9 cellular contexts compared by ENCODE assay signal in the genomic region with DNA sequence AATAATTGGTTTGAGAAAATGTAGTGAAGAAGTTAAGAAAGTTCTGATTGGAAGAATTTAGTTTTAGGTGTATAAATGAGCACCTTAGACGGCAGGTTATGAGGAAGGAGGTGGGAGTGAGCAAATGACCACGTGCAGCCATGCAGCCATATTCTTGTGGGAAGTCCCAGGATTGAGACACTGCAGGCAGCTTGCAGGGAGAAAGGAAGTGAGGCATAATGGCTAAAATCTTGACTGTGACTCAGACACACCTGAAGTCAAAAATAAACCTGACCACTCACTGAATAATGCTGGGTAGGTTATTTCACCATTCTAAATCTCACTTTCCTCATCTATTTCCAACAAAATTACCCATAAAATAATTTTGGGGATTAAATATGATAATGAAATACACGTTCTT. TPM values are rescaled to one million over a fixed set of nuclear protein-coding genes. Genes with fewer than 3 reads are reported as not detected.
DNase-seq lines count a peak whose midpoint lies in the region; ATAC-seq lines count a peak whose summit lies in the region.
"Had no signal": no experiment of that assay in that cellular context is flagged by ENCODE, and none has a peak within 500 bp of the region (broad histone marks: within the 10 kb centered on the region; RNA-seq: fewer than 3 reads in every experiment).

No MANE protein-coding gene starts in this region.

- ATAC-seq in GM21381 (IDR thresholded peaks at IDR 0.05; ENCODE audit: unreplicated experiment) (peak; percentile 59), HG03520 (IDR thresholded peaks at IDR 0.05; ENCODE audit: unreplicated experiment) (peak; percentile 44)
- ATAC-seq in effector memory CD8-positive, alpha-beta T cell (replicated peaks), result peak; percentile 29

- DNase-seq in CD4-positive, alpha-beta memory T cell, result no peak
- DNase-seq in effector memory CD8-positive, alpha-beta T cell, result no peak
- DNase-seq in SIG-M5 (lab: John Stamatoyannopoulos, UW) (no peak), HuH-7.5 (ENCODE audit: low spot score) (no peak), SHP77 (lab: John Stamatoyannopoulos, UW) (no peak), islet precursor cell (no peak)

- POLR2A ChIA-PET in CD4-positive, alpha-beta memory T cell (lab: Charles Lee; ENCODE audit: partially characterized antibody), result interaction anchor here (1.3 kb wide), 1 partner anchor 17 kb away, joined by 6 read pairs; the partner anchor contains the start of gene DSE

- H3K27me3 Mint-ChIP-seq in CD4-positive, alpha-beta memory T cell, result no peaks in the 10 kb centered on the region
- H3K27me3 Mint-ChIP-seq in effector memory CD8-positive, alpha-beta T cell, result peaks cover 0 to 20% of the 10 kb centered on the region in 2 donors

- no peak overlapping the region for H3K4me3 Mint-ChIP-seq in CD4-positive, alpha-beta memory T cell
- no peak overlapping the region for H3K4me3 Mint-ChIP-seq in effector memory CD8-positive, alpha-beta T cell
- H3K4me3 Mint-ChIP-seq: activated naive CD8-positive, alpha-beta T cell had no signal

- peaks cover 28% of the 10 kb centered on the region for H3K4me1 ChIP-seq in CD4-positive, alpha-beta memory T cell (ENCODE audit: insufficient read depth, low read length)

- no peak overlapping the region for H3K27ac ChIP-seq in CD4-positive, alpha-beta memory T cell (ENCODE audit: low read depth, low read length)

- H3K4me3 ChIP-seq in CD4-positive, alpha-beta memory T cell (ENCODE audit: low read length in 2 of 2), result no peak overlapping the region

- H3K4me1 Mint-ChIP-seq in CD4-positive, alpha-beta memory T cell, result peaks cover 25 to 42% (median 30%) of the 10 kb centered on the region in 4 donors
- peaks cover 9 to 13% of the 10 kb centered on the region in 2 donors for H3K4me1 Mint-ChIP-seq in effector memory CD8-positive, alpha-beta T cell (ENCODE audit: low read depth in 2 of 2)

- no peaks in the 10 kb centered on the region for H3K27me3 ChIP-seq in CD4-positive, alpha-beta memory T cell (ENCODE audit: insufficient read depth, low read length)

- no peaks in the 10 kb centered on the region for H3K36me3 Mint-ChIP-seq in CD4-positive, alpha-beta memory T cell
- no peaks in the 10 kb centered on the region for H3K36me3 Mint-ChIP-seq in effector memory CD8-positive, alpha-beta T cell (ENCODE audit: insufficient read depth)
- H3K36me3 Mint-ChIP-seq: activated naive CD8-positive, alpha-beta T cell had no signal

- H3K36me3 ChIP-seq in CD4-positive, alpha-beta memory T cell (ENCODE audit: insufficient read depth, low read length), result no peaks in the 10 kb centered on the region

- H3K9me3 ChIP-seq in CD4-positive, alpha-beta memory T cell (ENCODE audit: control insufficient read depth in 1 of 2, low read length in 2 of 2), result no peaks in the 10 kb centered on the region

- intact Hi-C loops in CD4-positive, alpha-beta memory T cell (cut with micrococcal nuclease), result no loop called here

- CTCF ChIA-PET in CD4-positive, alpha-beta memory T cell (lab: Charles Lee; ENCODE audit: partially characterized antibody), result no interaction called here

- no peaks in the 10 kb centered on the region for H3K9me3 Mint-ChIP-seq in CD4-positive, alpha-beta memory T cell
- H3K9me3 Mint-ChIP-seq in effector memory CD8-positive, alpha-beta T cell, result no peaks in the 10 kb centered on the region

- peak overlapping the region in 6 of 7 donors; percentile 4 to 83 (median 46) for H3K27ac Mint-ChIP-seq in CD4-positive, alpha-beta memory T cell
- H3K27ac Mint-ChIP-seq in effector memory CD8-positive, alpha-beta T cell, result no peak overlapping the region
- H3K27ac Mint-ChIP-seq: activated naive CD8-positive, alpha-beta T cell had no signal

RNA-seq across cellular contexts. Expression of gene DSE, which starts 16.6 kb away (rescaled TPM):
- 1 to 10 TPM; 6.0 to 9.0 TPM for total RNA-seq in CD4-positive, alpha-beta memory T cell
- polyA plus RNA-seq in CD4-positive, alpha-beta memory T cell, result 1 to 10 TPM; 1.9 to 5.7 TPM

Comparison
In these comparisons a context has a peak if more than half of its experiments do, and no peak if none do; other contexts are left out.
1. H3K27ac Mint-ChIP-seq: peak in CD4-positive, alpha-beta memory T cell (6 of 7); none in effector memory CD8-positive, alpha-beta T cell (0 of 2).
2. Peak in every context shown above with its lines, with median percentiles within 50 percentile points of each other: ATAC-seq.